ENCODE assay signal across 1 cellular context in the genomic region with DNA sequence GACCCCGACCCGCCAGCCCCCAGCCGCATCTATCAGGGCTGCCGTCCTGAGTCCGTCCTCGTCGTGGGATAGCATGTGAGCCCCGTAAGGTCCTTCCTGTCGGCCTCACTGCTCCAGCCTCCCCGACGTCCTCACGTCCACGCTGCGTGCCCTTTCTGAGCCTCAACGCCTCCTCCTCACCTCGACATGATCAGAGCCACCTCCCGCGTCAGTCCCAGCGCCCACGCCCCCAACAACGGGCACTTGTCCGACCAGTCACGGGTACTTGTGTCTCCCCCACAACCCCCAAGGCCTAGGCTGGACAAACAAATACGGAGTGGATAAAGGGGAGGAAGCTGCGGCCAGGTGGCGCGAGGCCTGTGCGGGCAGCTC.
TF ChIP-seq lines count a peak whose summit lies in the region.

No MANE protein-coding gene starts in this region.

TF ChIP-seq in HepG2, 621 proteins besides CTCF, POLR2A, EP300 and RAD21 (continued from another document and continues in another):
- TF ChIP-seq, protein P1, sequence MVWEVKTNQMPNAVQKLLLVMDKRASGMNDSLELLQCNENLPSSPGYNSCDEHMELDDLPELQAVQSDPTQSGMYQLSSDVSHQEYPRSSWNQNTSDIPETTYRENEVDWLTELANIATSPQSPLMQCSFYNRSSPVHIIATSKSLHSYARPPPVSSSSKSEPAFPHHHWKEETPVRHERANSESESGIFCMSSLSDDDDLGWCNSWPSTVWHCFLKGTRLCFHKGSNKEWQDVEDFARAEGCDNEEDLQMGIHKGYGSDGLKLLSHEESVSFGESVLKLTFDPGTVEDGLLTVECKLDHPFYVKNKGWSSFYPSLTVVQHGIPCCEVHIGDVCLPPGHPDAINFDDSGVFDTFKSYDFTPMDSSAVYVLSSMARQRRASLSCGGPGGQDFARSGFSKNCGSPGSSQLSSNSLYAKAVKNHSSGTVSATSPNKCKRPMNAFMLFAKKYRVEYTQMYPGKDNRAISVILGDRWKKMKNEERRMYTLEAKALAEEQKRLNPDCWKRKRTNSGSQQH (CRISPR knock-in tag; IDR thresholded peaks at IDR 0.05; ENCODE audit: low read depth), result peak; percentile 21; the same call in 1 of the 2 replicates
- TF ChIP-seq IRF2 (CRISPR knock-in tag; IDR thresholded peaks at IDR 0.05) (no peak), RFXAP (CRISPR knock-in tag; IDR thresholded peaks at IDR 0.05; ENCODE audit: borderline replicate concordance) (no peak), ZNF850 (CRISPR knock-in tag; conservative IDR thresholded peaks at IDR 0.05) (no peak), ARNTL (CRISPR knock-in tag; IDR thresholded peaks at IDR 0.05) (no peak), XRCC5 (optimal IDR thresholded peaks at IDR 0.05; ENCODE audit: low read length) (no peak), PHF20 (CRISPR knock-in tag; IDR thresholded peaks at IDR 0.05) (no peak), RBFOX2 (IDR thresholded peaks at IDR 0.05; ENCODE audit: low read depth, low read length) (no peak), ZNF143 (CRISPR knock-in tag; IDR thresholded peaks at IDR 0.05) (no peak), SSRP1 (CRISPR knock-in tag; IDR thresholded peaks at IDR 0.05) (no peak; the same call in 1 of the 2 replicates), ZNF766 (CRISPR knock-in tag; IDR thresholded peaks at IDR 0.05; ENCODE audit: borderline replicate concordance) (no peak), ZNF34 (CRISPR knock-in tag; IDR thresholded peaks at IDR 0.05; ENCODE audit: borderline replicate concordance) (no peak), ZFP90 (CRISPR knock-in tag; IDR thresholded peaks at IDR 0.05; ENCODE audit: borderline replicate concordance) (0 out of 2 replicates have a peak, but pooled peaks have one; percentile 13), RXRA (CRISPR knock-in tag; IDR thresholded peaks at IDR 0.05) (no peak), POGZ (CRISPR knock-in tag; IDR thresholded peaks at IDR 0.05) (0 out of 2 replicates have a peak, but pooled peaks have one; percentile 31), NCOA1 (CRISPR knock-in tag; IDR thresholded peaks at IDR 0.05) (no peak), TBX3 (IDR thresholded peaks at IDR 0.05; ENCODE audit: borderline replicate concordance) (no peak), JARID2 (CRISPR knock-in tag; IDR thresholded peaks at IDR 0.05; ENCODE audit: insufficient replicate concordance) (no peak), HNRNPL (IDR thresholded peaks at IDR 0.05; ENCODE audit: low read depth, low read length) (peak; percentile 60; the same call in 1 of the 2 replicates), SALL1 (CRISPR knock-in tag; IDR thresholded peaks at IDR 0.05) (0 out of 2 replicates have a peak, but pooled peaks have one; percentile 4), ZNF207 (IDR thresholded peaks at IDR 0.05; ENCODE audit: borderline replicate concordance) (no peak), ZNF670 (CRISPR knock-in tag; IDR thresholded peaks at IDR 0.05; ENCODE audit: borderline replicate concordance) (no peak), SKI (IDR thresholded peaks at IDR 0.05; ENCODE audit: partially characterized antibody) (no peak)
- TF ChIP-seq, protein P2, sequence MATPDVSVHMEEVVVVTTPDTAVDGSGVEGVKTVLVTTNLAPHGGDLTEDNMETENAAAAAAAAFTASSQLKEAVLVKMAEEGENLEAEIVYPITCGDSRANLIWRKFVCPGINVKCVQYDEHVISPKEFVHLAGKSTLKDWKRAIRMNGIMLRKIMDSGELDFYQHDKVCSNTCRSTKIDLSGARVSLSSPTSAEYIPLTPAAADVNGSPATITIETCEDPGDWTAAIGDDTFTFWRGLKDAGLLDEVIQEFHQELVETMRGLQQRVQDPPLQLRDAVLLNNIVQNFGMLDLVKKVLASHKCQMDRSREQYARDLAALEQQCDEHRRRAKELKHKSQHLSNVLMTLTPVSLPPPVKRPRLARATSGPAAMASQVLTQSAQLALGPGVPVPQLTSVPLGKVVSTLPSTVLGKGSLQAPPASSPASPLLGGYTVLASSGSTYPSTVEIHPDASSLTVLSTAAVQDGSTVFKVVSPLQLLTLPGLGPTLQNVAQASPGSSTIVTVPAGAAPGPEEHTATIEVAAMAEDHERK (CRISPR knock-in tag; IDR thresholded peaks at IDR 0.05; ENCODE audit: low read depth), result no peak
- TF ChIP-seq, protein P3, sequence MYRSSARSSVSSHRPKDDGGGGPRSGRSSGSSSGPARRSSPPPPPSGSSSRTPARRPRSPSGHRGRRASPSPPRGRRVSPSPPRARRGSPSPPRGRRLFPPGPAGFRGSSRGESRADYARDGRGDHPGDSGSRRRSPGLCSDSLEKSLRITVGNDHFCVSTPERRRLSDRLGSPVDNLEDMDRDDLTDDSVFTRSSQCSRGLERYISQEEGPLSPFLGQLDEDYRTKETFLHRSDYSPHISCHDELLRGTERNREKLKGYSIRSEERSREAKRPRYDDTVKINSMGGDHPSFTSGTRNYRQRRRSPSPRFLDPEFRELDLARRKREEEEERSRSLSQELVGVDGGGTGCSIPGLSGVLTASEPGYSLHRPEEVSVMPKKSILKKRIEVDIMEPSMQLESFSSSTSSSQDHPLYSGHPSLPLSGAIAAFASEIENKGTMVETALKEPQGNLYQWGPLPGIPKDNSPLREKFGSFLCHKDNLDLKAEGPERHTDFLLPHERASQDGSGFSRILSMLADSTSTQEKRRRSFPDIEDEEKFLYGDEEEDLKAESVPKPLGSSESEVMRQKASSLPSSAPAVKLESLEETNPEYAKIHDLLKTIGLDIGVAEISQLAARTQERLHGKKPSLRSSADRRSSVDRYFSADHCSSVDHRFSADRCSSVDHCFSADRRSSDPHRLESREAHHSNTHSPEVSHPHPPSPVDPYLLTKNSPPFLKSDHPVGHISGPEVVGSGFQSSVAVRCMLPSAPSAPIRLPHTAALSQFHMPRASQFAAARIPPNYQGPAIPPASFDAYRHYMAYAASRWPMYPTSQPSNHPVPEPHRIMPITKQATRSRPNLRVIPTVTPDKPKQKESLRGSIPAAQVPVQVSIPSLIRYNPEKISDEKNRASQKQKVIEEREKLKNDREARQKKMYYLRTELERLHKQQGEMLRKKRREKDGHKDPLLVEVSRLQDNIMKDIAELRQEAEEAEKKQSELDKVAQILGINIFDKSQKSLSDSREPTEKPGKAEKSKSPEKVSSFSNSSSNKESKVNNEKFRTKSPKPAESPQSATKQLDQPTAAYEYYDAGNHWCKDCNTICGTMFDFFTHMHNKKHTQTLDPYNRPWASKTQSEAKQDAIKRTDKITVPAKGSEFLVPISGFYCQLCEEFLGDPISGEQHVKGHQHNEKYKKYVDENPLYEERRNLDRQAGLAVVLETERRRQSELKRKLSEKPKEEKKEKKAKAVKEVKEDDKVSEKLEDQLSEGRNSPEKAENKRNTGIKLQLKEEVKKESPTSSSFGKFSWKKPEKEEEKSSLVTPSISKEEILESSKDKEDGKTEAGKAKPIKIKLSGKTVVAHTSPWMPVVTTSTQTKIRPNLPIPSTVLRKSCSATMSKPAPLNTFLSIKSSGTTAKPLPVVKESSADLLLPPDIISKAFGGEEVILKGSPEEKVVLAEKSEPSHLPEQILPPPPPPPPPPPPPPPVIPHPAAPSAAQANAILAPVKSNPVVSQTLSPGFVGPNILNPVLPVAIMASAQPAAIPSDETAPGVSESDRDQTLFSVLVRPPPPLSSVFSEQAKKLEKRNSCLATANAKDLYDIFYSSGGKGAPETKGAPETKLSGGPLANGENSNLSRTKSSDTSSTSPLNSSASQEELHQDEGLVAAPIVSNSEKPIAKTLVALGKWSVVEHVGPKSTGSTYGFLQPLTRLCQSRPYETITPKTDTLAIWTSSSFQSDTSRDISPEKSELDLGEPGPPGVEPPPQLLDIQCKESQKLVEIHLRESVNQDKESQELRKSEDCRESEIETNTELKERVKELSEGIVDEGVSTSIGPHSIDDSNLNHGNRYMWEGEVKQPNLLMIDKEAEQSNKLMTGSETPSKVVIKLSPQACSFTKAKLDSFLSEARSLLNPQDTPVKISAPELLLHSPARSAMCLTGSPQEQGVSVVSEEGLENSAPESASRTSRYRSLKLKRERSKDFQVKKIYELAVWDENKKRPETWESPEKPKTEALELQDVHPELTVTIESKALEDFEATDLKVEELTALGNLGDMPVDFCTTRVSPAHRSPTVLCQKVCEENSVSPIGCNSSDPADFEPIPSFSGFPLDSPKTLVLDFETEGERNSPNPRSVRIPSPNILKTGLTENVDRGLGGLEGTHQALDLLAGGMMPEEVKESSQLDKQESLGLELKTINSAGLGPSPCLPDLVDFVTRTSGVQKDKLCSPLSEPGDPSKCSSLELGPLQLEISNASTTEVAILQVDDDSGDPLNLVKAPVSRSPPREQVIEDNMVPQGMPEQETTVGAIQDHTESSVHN (CRISPR knock-in tag; IDR thresholded peaks at IDR 0.05), result no peak; the same call in 1 of the 2 replicates
- TF ChIP-seq, protein P4, sequence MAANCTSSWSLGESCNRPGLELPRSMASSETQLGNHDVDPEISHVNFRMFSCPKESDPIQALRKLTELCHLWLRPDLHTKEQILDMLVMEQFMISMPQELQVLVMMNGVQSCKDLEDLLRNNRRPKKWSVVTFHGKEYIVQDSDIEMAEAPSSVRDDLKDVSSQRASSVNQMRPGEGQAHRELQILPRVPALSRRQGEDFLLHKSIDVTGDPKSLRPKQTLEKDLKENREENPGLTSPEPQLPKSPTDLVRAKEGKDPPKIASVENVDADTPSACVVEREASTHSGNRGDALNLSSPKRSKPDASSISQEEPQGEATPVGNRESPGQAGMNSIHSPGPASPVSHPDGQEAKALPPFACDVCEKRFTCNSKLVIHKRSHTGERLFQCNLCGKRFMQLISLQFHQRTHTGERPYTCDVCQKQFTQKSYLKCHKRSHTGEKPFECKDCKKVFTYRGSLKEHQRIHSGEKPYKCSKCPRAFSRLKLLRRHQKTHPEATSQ (CRISPR knock-in tag; IDR thresholded peaks at IDR 0.05; ENCODE audit: borderline replicate concordance), result no peak
- TF ChIP-seq, protein P5, sequence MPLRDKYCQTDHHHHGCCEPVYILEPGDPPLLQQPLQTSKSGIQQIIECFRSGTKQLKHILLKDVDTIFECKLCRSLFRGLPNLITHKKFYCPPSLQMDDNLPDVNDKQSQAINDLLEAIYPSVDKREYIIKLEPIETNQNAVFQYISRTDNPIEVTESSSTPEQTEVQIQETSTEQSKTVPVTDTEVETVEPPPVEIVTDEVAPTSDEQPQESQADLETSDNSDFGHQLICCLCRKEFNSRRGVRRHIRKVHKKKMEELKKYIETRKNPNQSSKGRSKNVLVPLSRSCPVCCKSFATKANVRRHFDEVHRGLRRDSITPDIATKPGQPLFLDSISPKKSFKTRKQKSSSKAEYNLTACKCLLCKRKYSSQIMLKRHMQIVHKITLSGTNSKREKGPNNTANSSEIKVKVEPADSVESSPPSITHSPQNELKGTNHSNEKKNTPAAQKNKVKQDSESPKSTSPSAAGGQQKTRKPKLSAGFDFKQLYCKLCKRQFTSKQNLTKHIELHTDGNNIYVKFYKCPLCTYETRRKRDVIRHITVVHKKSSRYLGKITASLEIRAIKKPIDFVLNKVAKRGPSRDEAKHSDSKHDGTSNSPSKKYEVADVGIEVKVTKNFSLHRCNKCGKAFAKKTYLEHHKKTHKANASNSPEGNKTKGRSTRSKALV (CRISPR knock-in tag; IDR thresholded peaks at IDR 0.05), result no peak
- TF ChIP-seq, protein P6, sequence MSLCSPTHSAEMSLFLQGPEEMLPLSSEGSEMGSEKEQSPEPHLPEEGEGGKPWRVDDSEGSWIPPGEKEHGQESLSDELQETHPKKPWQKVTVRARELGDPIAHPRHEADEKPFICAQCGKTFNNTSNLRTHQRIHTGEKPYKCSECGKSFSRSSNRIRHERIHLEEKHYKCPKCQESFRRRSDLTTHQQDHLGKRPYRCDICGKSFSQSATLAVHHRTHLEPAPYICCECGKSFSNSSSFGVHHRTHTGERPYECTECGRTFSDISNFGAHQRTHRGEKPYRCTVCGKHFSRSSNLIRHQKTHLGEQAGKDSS (CRISPR knock-in tag; IDR thresholded peaks at IDR 0.05; ENCODE audit: borderline replicate concordance, low read depth), result 0 out of 2 replicates have a peak, but pooled peaks have one; percentile 25
- TF ChIP-seq, protein P7, sequence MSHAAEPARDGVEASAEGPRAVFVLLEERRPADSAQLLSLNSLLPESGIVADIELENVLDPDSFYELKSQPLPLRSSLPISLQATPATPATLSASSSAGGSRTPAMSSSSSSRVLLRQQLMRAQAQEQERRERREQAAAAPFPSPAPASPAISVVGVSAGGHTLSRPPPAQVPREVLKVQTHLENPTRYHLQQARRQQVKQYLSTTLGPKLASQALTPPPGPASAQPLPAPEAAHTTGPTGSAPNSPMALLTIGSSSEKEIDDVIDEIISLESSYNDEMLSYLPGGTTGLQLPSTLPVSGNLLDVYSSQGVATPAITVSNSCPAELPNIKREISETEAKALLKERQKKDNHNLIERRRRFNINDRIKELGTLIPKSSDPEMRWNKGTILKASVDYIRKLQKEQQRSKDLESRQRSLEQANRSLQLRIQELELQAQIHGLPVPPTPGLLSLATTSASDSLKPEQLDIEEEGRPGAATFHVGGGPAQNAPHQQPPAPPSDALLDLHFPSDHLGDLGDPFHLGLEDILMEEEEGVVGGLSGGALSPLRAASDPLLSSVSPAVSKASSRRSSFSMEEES (CRISPR knock-in tag; IDR thresholded peaks at IDR 0.05), result no peak
- TF ChIP-seq, protein P8, sequence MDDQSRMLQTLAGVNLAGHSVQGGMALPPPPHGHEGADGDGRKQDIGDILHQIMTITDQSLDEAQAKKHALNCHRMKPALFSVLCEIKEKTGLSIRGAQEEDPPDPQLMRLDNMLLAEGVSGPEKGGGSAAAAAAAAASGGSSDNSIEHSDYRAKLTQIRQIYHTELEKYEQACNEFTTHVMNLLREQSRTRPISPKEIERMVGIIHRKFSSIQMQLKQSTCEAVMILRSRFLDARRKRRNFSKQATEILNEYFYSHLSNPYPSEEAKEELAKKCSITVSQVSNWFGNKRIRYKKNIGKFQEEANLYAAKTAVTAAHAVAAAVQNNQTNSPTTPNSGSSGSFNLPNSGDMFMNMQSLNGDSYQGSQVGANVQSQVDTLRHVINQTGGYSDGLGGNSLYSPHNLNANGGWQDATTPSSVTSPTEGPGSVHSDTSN (CRISPR knock-in tag; IDR thresholded peaks at IDR 0.05; ENCODE audit: borderline replicate concordance), result no peak
- TF ChIP-seq, protein P9, sequence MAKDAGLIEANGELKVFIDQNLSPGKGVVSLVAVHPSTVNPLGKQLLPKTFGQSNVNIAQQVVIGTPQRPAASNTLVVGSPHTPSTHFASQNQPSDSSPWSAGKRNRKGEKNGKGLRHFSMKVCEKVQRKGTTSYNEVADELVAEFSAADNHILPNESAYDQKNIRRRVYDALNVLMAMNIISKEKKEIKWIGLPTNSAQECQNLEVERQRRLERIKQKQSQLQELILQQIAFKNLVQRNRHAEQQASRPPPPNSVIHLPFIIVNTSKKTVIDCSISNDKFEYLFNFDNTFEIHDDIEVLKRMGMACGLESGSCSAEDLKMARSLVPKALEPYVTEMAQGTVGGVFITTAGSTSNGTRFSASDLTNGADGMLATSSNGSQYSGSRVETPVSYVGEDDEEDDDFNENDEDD (CRISPR knock-in tag; IDR thresholded peaks at IDR 0.05; ENCODE audit: borderline replicate concordance), result peak; percentile 69; the same call in 1 of the 2 replicates
